34 cellular contexts compared by ENCODE assay signal in genomic region chr5:161988069-161988468, GRCh38.
"Had no signal": no experiment of that assay in that cellular context is flagged by ENCODE, and none has a peak within 500 bp of the region (broad histone marks: within the 10 kb centered on the region; RNA-seq: fewer than 3 reads in every experiment).

No MANE protein-coding gene starts in this region.

- H3K27me3 ChIP-seq: MG63 had no signal

- H3K4me3 ChIP-seq: MG63 had no signal

- H3K36me3 ChIP-seq: MG63 had no signal

- DNase-seq: Karpas-422, Kasumi-1, MG63, MM.1S, MV-4-11, NCI-H1048, NCI-H1092, NCI-H1092 treated with DMSO at 0.1 percent for 48 hours, NCI-H1105, NCI-H1105 treated with DMSO at 0.1 percent for 48 hours, NCI-H1417, NCI-H1417 treated with DMSO at 0.1 percent for 48 hours, NCI-H1436, NCI-H1436 treated with DMSO at 0.1 percent for 48 hours, NCI-H146, NCI-H1694, NCI-H1694 treated with DMSO at 0.1 percent for 48 hours, NCI-H187, NCI-H187 treated with DMSO at 0.1 percent for 48 hours, NCI-H1930, NCI-H2029, NCI-H2029 treated with DMSO at 0.1 percent for 48 hours, NCI-H2081, NCI-H2081 treated with DMSO at 0.1 percent for 48 hours, NCI-H2107, NCI-H2171, NCI-H2171 treated with DMSO at 0.1 percent for 48 hours, NCI-H2227 treated with DMSO at 0.1 percent for 48 hours, NCI-H226, NCI-H345, NCI-H446, NCI-H446 treated with DMSO at 0.1 percent for 48 hours, NCI-H510A, NCI-H510A treated with DMSO at 0.1 percent for 48 hours had no signal

- H3K9me3 ChIP-seq: MG63 had no signal
